Comparison of ENCODE assay signal across 36 cellular contexts in the genomic region with DNA sequence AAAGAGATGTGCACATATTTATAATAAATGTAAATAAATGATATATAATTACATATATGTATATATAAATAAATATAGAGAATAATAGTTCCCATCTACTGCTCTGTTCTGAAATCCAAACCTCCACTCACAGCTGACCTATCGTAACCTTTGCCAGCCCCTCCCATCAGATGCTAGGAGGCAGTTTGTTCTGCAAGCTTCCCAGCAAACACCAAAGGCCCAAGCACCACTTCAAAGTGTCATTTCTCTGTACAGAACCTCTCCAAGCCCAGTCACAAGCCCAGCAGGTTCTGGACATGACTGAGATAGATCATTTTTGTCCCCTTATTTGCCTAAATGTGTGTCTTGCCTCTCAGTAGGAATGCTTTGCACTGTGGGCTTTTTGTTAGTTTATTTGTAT.
"Had no signal": no experiment of that assay in that cellular context is flagged by ENCODE, and none has a peak within 500 bp of the region (broad histone marks: within the 10 kb centered on the region; RNA-seq: fewer than 3 reads in every experiment).

No MANE protein-coding gene starts in this region.

- H3K27me3 ChIP-seq: adrenal gland, MG63, Peyer's patch had no signal

- H3K27ac ChIP-seq: adrenal gland, Peyer's patch, VCaP had no signal

- ATAC-seq: activated naive CD4-positive, alpha-beta T cell treated with anti-CD3 and anti-CD28 coated beads, Interleukin-2, amount 50 U/mL, for 72 hours; activated T-cell treated with anti-CD3 and anti-CD28 coated beads, Interleukin-2, amount 50 U/mL, for 4 hours; PC-3 had no signal

- DNase-seq: activated B cell treated with CpG ODN at 0.5 μM for 24 hours; activated CD4-positive, alpha-beta memory T cell treated with anti-CD3 and anti-CD28 coated beads for 36 hours; activated CD4-positive, alpha-beta T cell treated with anti-CD3 and anti-CD28 coated beads for 4 hours; activated CD4-positive, alpha-beta T cell treated with anti-CD3 and anti-CD28 coated beads, Interleukin-2, amount 50 U/mL, for 1 hour; activated CD4-positive, CD25-positive, alpha-beta regulatory T cell treated with anti-CD3 and anti-CD28 coated beads, Interleukin-2, amount 50 U/mL, for 72 hours; activated CD8-positive, alpha-beta memory T cell treated with anti-CD3 and anti-CD28 coated beads, Interleukin-2, amount 50 U/mL, for 4 hours; activated gamma-delta T cell treated with Interleukin-2 at 50 U/mL for 16 hours; activated naive CD4-positive, alpha-beta T cell treated with anti-CD3 and anti-CD28 coated beads for 36 hours; activated T-cell treated with anti-CD3 and anti-CD28 coated beads for 4 hours; activated T-cell treated with anti-CD3 and anti-CD28 coated beads, Interleukin-2, amount 50 U/mL, for 4 hours; adrenal gland; anterior cingulate cortex; central memory CD4-positive, alpha-beta T cell; Kasumi-1; KG1; MG63; NCI-H1048; NCI-H1105 treated with DMSO at 0.1 percent for 48 hours; NCI-H1436; NCI-H1694; NCI-H1930; NCI-H2107; NCI-H226; NCI-H446 treated with DMSO at 0.1 percent for 48 hours; NCI-H526; NCI-H748 treated with DMSO at 0.1 percent for 48 hours; NK-92 treated with Interleukin-12 subunit alpha and Interleukin-12 subunit beta, amount 100 ng/mL, for 24 hours; PC-3; Peyer's patch; RPMI8226; SW 1271; T-helper 1 cell; T-helper 2 cell; T-helper 9 cell had no signal

- H3K4me3 ChIP-seq: adrenal gland, MG63, Peyer's patch had no signal

- H3K4me1 ChIP-seq: adrenal gland, Peyer's patch had no signal

- H3K36me3 ChIP-seq: adrenal gland, MG63, Peyer's patch had no signal

- H3K9me3 ChIP-seq: adrenal gland, MG63, Peyer's patch had no signal
